In the genomic region with DNA sequence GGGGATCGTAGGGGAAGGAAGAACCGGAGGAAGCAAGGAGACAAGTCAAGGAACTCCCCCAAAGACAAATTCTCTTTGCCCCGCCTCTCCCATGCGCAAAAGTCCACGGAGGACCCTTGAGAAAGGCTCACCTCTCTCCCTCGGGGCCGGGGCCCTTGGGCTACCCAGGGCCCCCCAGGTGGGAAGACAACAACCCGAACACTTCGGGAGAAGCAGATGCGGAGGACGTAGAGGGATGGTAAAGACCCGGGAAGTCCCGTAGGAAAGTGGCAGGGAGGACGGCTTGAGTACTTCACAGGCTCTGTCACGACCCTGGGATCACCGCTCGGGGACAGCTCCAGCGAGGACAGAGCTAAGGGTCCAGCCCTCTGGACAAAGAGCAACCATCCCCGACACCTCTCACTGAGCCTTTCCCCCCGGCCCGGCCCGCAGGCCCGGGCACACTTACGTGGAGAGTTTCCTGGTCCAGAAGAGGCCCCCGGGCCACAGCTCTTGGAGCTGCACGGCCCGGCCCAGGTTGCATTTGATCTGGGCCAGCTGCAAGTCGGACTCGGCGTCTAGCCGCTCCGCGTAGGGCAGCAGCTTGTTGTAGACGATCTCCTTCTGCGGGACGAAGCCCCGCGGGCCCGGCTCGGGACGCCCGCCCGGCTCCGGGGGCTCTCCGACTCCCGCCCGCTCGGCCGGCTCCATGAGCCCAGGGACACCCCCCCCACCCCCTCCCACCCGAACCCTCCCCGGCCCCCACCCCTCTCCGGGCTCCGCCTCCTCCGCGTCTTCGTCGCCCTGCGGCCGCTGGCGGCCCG, we compare ENCODE assay signal across 1 cellular context.
TF ChIP-seq lines count a peak whose summit lies in the region.

No MANE protein-coding gene starts in this region.

TF ChIP-seq in K562, 482 proteins besides CTCF, POLR2A, EP300 and RAD21 (continued from another document):
- TF ChIP-seq STAT5A (IDR thresholded peaks at IDR 0.05; ENCODE audit: borderline replicate concordance, low read length) (no peak), ZNF507 (tag; conservative IDR thresholded peaks at IDR 0.05) (no peak), EP400 (IDR thresholded peaks at IDR 0.05) (no peak), FOS (IDR thresholded peaks at IDR 0.05; ENCODE audit: extremely low read depth, insufficient read length) (no peak), ZNF143 (CRISPR knock-in tag; IDR thresholded peaks at IDR 0.05) (0 out of 2 replicates have a peak, but pooled peaks have one; percentile 34), GTF2E2 (tag; IDR thresholded peaks at IDR 0.05) (no peak)
- TF ChIP-seq, protein P1, sequence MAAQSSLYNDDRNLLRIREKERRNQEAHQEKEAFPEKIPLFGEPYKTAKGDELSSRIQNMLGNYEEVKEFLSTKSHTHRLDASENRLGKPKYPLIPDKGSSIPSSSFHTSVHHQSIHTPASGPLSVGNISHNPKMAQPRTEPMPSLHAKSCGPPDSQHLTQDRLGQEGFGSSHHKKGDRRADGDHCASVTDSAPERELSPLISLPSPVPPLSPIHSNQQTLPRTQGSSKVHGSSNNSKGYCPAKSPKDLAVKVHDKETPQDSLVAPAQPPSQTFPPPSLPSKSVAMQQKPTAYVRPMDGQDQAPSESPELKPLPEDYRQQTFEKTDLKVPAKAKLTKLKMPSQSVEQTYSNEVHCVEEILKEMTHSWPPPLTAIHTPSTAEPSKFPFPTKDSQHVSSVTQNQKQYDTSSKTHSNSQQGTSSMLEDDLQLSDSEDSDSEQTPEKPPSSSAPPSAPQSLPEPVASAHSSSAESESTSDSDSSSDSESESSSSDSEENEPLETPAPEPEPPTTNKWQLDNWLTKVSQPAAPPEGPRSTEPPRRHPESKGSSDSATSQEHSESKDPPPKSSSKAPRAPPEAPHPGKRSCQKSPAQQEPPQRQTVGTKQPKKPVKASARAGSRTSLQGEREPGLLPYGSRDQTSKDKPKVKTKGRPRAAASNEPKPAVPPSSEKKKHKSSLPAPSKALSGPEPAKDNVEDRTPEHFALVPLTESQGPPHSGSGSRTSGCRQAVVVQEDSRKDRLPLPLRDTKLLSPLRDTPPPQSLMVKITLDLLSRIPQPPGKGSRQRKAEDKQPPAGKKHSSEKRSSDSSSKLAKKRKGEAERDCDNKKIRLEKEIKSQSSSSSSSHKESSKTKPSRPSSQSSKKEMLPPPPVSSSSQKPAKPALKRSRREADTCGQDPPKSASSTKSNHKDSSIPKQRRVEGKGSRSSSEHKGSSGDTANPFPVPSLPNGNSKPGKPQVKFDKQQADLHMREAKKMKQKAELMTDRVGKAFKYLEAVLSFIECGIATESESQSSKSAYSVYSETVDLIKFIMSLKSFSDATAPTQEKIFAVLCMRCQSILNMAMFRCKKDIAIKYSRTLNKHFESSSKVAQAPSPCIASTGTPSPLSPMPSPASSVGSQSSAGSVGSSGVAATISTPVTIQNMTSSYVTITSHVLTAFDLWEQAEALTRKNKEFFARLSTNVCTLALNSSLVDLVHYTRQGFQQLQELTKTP (IDR thresholded peaks at IDR 0.05; ENCODE audit: low read depth in 1 of 2, partially characterized antibody in 2 of 2): no peak
TF ChIP-seq in K562: peak in this region for 30.
